Comparison of ENCODE assay signal across 8 cellular contexts in the genomic region with DNA sequence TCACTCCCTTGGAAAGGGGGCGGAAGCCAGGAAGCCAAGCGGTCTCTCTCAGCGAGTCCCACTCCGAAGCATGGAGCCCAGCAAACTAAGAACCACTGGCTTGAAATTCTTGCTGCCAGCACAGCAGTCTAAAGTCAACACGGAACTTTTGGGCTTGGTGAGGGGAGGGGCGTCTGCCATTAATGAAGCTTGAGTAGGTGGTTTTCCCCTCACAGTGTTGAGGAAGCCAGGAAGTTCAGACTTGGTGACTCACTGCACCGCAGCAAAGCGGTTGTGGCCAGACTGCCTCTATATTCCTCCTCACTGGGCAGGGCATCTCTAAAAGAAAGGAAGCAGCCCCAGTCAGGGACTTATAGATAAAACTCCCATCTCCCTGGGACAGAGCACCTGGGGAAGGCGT.
DNase-seq lines count a peak whose midpoint lies in the region; ATAC-seq and TF ChIP-seq lines count a peak whose summit lies in the region.

No MANE protein-coding gene starts in this region.

- H3K4me1 ChIP-seq in thyroid gland = no peaks in the 10 kb centered on the region

- ATAC-seq in GM21367 (IDR thresholded peaks at IDR 0.05; ENCODE audit: unreplicated experiment) (no peak), HG02571 (IDR thresholded peaks at IDR 0.05; ENCODE audit: unreplicated experiment) (no peak)

- H3K36me3 ChIP-seq in MG63 (no peaks in the 10 kb centered on the region), thyroid gland (no peaks in the 10 kb centered on the region)

- H3K27me3 ChIP-seq in MG63 (no peaks in the 10 kb centered on the region), thyroid gland (no peaks in the 10 kb centered on the region)

- H3K9me3 ChIP-seq in MG63 (peaks cover 4% of the 10 kb centered on the region), thyroid gland (no peaks in the 10 kb centered on the region)

- TF ChIP-seq CTCF in epithelial cell of esophagus (IDR thresholded peaks at IDR 0.05; ENCODE audit: insufficient read depth, low read depth, low read length, missing control alignments) (no peak), thyroid gland (IDR thresholded peaks at IDR 0.05) (no peak)

- DNase-seq in MG63 = peak; percentile 26
- peak; percentile 36 to 42 for DNase-seq in activated CD4-positive, alpha-beta T cell treated with anti-CD3 and anti-CD28 coated beads, Interleukin-2, amount 50 U/mL, for 4 hours
- peak; percentile 74 for DNase-seq in epithelial cell of esophagus (ENCODE audit: low read depth)
- peak; percentile 8 to 34 for DNase-seq in stimulated activated CD8-positive, alpha-beta memory T cell treated with anti-CD3 and anti-CD28 coated beads, Interleukin-4, amount 100 ng/mL, for 4 hours (ENCODE audit: low read depth in 2 of 2, low spot score in 1 of 2)
- DNase-seq in thyroid gland = no peak
- no peak for DNase-seq in NCI-H2171 treated with DMSO at 0.1 percent for 48 hours (lab: John Stamatoyannopoulos, UW)

- H3K4me3 ChIP-seq in MG63 (no peak overlapping the region), epithelial cell of esophagus (ENCODE audit: low read length) (no peak overlapping the region), thyroid gland (replicated peaks in 1 of 3) (no peak overlapping the region)

- no peak overlapping the region for H3K27ac ChIP-seq in thyroid gland

- WGBS in thyroid gland, 2 donors = 87 to 94% methylated on average over 7 to 8 of the region's 9 CpGs

- no peak for TF ChIP-seq POLR2A in thyroid gland (IDR thresholded peaks at IDR 0.05)

- intact Hi-C loops in thyroid gland (cut with DNase I) = no loop called here

Comparison
In these comparisons a context has a peak if more than half of its experiments do, and no peak if none do; other contexts are left out.
1. DNase-seq: peak in MG63 (single experiment), activated CD4-positive, alpha-beta T cell treated with anti-CD3 and anti-CD28 coated beads, Interleukin-2, amount 50 U/mL, for 4 hours (2 of 2), epithelial cell of esophagus (single experiment) and stimulated activated CD8-positive, alpha-beta memory T cell treated with anti-CD3 and anti-CD28 coated beads, Interleukin-4, amount 100 ng/mL, for 4 hours (2 of 2); none in thyroid gland (0 of 2) and NCI-H2171 treated with DMSO at 0.1 percent for 48 hours (single experiment).